In the genomic region with DNA sequence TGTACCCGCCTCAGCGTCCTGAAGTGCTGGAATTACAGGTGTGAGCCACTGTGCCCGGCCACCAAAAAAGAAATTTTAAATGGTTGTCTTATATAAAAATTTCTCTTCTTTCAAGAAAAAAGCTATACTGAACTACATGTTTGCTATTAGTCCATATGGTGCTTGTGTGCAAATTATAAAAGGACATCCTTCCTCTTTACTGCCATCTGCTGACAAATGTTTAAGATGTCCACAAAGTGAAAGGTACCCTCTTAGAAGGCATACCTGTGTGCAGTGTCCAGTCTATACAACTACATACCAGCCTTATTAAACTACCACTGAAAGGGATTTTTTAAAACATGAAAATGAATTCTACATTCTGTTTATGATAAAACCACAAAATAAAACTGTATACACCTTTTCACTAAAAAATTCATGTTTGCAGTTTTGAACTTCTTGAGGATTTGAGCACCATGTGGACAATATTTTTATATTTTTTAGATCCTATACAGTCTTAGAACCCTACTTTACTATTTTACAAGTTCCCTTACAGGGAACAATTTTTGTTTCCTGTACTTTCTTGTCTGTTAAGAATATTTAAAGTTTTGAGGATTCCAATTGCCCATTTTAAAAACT, we compare ENCODE assay signal across 9 cellular contexts. TPM values are rescaled to one million over a fixed set of nuclear protein-coding genes. Genes with fewer than 3 reads are reported as not detected.
DNase-seq lines count a peak whose midpoint lies in the region; ATAC-seq lines count a peak whose summit lies in the region.
"Had no signal": no experiment of that assay in that cellular context is flagged by ENCODE, and none has a peak within 500 bp of the region (broad histone marks: within the 10 kb centered on the region; RNA-seq: fewer than 3 reads in every experiment).

No MANE protein-coding gene starts in this region.

- H3K4me3 Mint-ChIP-seq in activated CD8-positive, alpha-beta memory T cell treated with anti-CD3 and anti-CD28 coated beads, Interleukin-2, amount 10 ng/mL, durations not matched to agents 7 days and 5 days: no peak overlapping the region
- H3K4me3 Mint-ChIP-seq in activated CD8-positive, alpha-beta T cell treated with anti-CD3 and anti-CD28 coated beads, Interleukin-2, amount 10 ng/mL, durations not matched to agents 7 days and 5 days: no peak overlapping the region

- CTCF ChIA-PET in activated CD8-positive, alpha-beta memory T cell treated with anti-CD3 and anti-CD28 coated beads, Interleukin-2, amount 10 ng/mL, durations not matched to agents 7 days and 5 days (lab: Charles Lee): no interaction called here
- CTCF ChIA-PET in activated CD8-positive, alpha-beta T cell treated with anti-CD3 and anti-CD28 coated beads, Interleukin-2, amount 10 ng/mL, durations not matched to agents 7 days and 5 days (lab: Charles Lee): interaction anchor here (0.7 to 1.4 kb wide), 2 partner anchors 12 to 119 kb away, joined by 3 to 4 read pairs; a partner anchor contains a TSS

- H3K27me3 Mint-ChIP-seq in activated CD8-positive, alpha-beta memory T cell treated with anti-CD3 and anti-CD28 coated beads, Interleukin-2, amount 10 ng/mL, durations not matched to agents 7 days and 5 days: no peaks in the 10 kb centered on the region
- no peaks in the 10 kb centered on the region for H3K27me3 Mint-ChIP-seq in activated CD8-positive, alpha-beta T cell treated with anti-CD3 and anti-CD28 coated beads, Interleukin-2, amount 10 ng/mL, durations not matched to agents 7 days and 5 days (ENCODE audit: low read depth)

- peaks cover 5% of the 10 kb centered on the region for H3K4me1 Mint-ChIP-seq in activated CD8-positive, alpha-beta memory T cell treated with anti-CD3 and anti-CD28 coated beads, Interleukin-2, amount 10 ng/mL, durations not matched to agents 7 days and 5 days
- H3K4me1 Mint-ChIP-seq in activated CD8-positive, alpha-beta T cell treated with anti-CD3 and anti-CD28 coated beads, Interleukin-2, amount 10 ng/mL, durations not matched to agents 7 days and 5 days (ENCODE audit: low read depth): peaks cover 2% of the 10 kb centered on the region

- H3K36me3 Mint-ChIP-seq in activated CD8-positive, alpha-beta memory T cell treated with anti-CD3 and anti-CD28 coated beads, Interleukin-2, amount 10 ng/mL, durations not matched to agents 7 days and 5 days: peaks cover 35% of the 10 kb centered on the region
- peaks cover 40% of the 10 kb centered on the region for H3K36me3 Mint-ChIP-seq in activated CD8-positive, alpha-beta T cell treated with anti-CD3 and anti-CD28 coated beads, Interleukin-2, amount 10 ng/mL, durations not matched to agents 7 days and 5 days (ENCODE audit: low read depth)

- DNase-seq in activated CD8-positive, alpha-beta memory T cell treated with anti-CD3 and anti-CD28 coated beads, Interleukin-2, amount 10 ng/mL, durations not matched to agents 7 days and 5 days: no peak
- no peak for DNase-seq in activated CD8-positive, alpha-beta memory T cell treated with anti-CD3 and anti-CD28 coated beads, Interleukin-2, amount 50 U/mL, for 4 hours
- DNase-seq in NCI-H1105 treated with DMSO at 0.1 percent for 48 hours (lab: John Stamatoyannopoulos, UW) (peak; percentile 62), left kidney (ENCODE audit: low read depth, low spot score) (peak; percentile 52), GM19240 (ENCODE audit: insufficient read length, low spot score) (no peak), hepatic stellate cell (ENCODE audit: low spot score) (no peak)
- DNase-seq in activated CD8-positive, alpha-beta T cell treated with anti-CD3 and anti-CD28 coated beads, Interleukin-2, amount 10 ng/mL, durations not matched to agents 7 days and 5 days: no peak

- no peak overlapping the region for H3K27ac Mint-ChIP-seq in activated CD8-positive, alpha-beta memory T cell treated with anti-CD3 and anti-CD28 coated beads, Interleukin-2, amount 10 ng/mL, durations not matched to agents 7 days and 5 days
- H3K27ac Mint-ChIP-seq in activated CD8-positive, alpha-beta T cell treated with anti-CD3 and anti-CD28 coated beads, Interleukin-2, amount 10 ng/mL, durations not matched to agents 7 days and 5 days: no peak overlapping the region

- POLR2A ChIA-PET in activated CD8-positive, alpha-beta T cell treated with anti-CD3 and anti-CD28 coated beads, Interleukin-2, amount 10 ng/mL, durations not matched to agents 7 days and 5 days (lab: Charles Lee): no interaction called here

- peak; percentile 72 for ATAC-seq in activated CD8-positive, alpha-beta memory T cell treated with anti-CD3 and anti-CD28 coated beads, Interleukin-2, amount 10 ng/mL, durations not matched to agents 7 days and 5 days
- peak; percentile 68 for ATAC-seq in activated CD8-positive, alpha-beta T cell treated with anti-CD3 and anti-CD28 coated beads, Interleukin-2, amount 10 ng/mL, durations not matched to agents 7 days and 5 days
- ATAC-seq in HG02678 (IDR thresholded peaks at IDR 0.05; ENCODE audit: unreplicated experiment): no peak

- H3K9me3 Mint-ChIP-seq in activated CD8-positive, alpha-beta memory T cell treated with anti-CD3 and anti-CD28 coated beads, Interleukin-2, amount 10 ng/mL, durations not matched to agents 7 days and 5 days (ENCODE audit: low read depth): no peaks in the 10 kb centered on the region
- no peaks in the 10 kb centered on the region for H3K9me3 Mint-ChIP-seq in activated CD8-positive, alpha-beta T cell treated with anti-CD3 and anti-CD28 coated beads, Interleukin-2, amount 10 ng/mL, durations not matched to agents 7 days and 5 days (ENCODE audit: insufficient read depth)

RNA-seq across cellular contexts. Expression of a gene that starts 32.8 kb away (rescaled TPM):
- not detected for total RNA-seq in activated CD8-positive, alpha-beta memory T cell treated with anti-CD3 and anti-CD28 coated beads, Interleukin-2, amount 10 ng/mL, durations not matched to agents 7 days and 5 days
- total RNA-seq in activated CD8-positive, alpha-beta T cell treated with anti-CD3 and anti-CD28 coated beads, Interleukin-2, amount 10 ng/mL, durations not matched to agents 7 days and 5 days: not detected
- total RNA-seq: activated CD8-positive, alpha-beta memory T cell treated with anti-CD3 and anti-CD28 coated beads for 36 hours had no signal

Comparison
In these comparisons a context has a peak if more than half of its experiments do, and no peak if none do; other contexts are left out.
1. DNase-seq: peak in NCI-H1105 treated with DMSO at 0.1 percent for 48 hours (single experiment) and left kidney (single experiment); none in activated CD8-positive, alpha-beta memory T cell treated with anti-CD3 and anti-CD28 coated beads, Interleukin-2, amount 10 ng/mL, durations not matched to agents 7 days and 5 days (single experiment), activated CD8-positive, alpha-beta memory T cell treated with anti-CD3 and anti-CD28 coated beads, Interleukin-2, amount 50 U/mL, for 4 hours (single experiment), activated CD8-positive, alpha-beta T cell treated with anti-CD3 and anti-CD28 coated beads, Interleukin-2, amount 10 ng/mL, durations not matched to agents 7 days and 5 days (single experiment), GM19240 (single experiment) and hepatic stellate cell (single experiment).